8 cellular contexts compared by ENCODE assay signal in the genomic region with DNA sequence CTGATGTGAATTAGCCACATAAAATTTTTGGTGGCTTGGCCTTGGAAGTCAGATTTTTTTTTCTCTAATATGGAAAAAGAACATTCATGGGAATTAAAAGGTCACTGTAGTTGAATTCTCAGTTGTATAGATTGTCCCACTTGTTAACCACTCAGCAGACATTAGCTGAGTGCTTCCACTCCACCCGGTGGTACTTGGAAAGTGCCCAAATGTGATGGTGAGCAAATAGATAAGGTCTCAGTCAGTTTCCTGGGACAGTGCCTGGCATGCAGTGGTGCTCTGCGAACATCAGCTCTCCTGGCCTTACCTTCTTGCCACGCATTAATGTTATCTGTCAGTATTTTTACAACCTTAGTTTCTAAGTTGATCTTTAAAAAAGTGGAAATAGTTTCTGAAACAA. TPM values are rescaled to one million over a fixed set of nuclear protein-coding genes. Genes with fewer than 3 reads are reported as not detected.
DNase-seq lines count a peak whose midpoint lies in the region; ATAC-seq, FAIRE-seq and TF ChIP-seq lines count a peak whose summit lies in the region.

No MANE protein-coding gene starts in this region.

- intact Hi-C loops in gastrocnemius medialis (cut with DNase I; ENCODE audit: low total_unique reads), result no loop called here

- H3K27ac ChIP-seq in Peyer's patch (no peak overlapping the region), gastrocnemius medialis (peak overlapping the region; percentile 85 to 97 (median 94))

- DNase-seq in HAP-1 (ENCODE audit: low spot score in 2 of 2), result peak in 1 of 2 experiments; percentile 20
- no peak for DNase-seq in Peyer's patch
- DNase-seq in fibroblast of pulmonary artery (ENCODE audit: low read depth), result peak; percentile 34
- peak in 1 of 2 donors; percentile 21 for DNase-seq in gastrocnemius medialis
- DNase-seq in hypothalamus (lab: John Stamatoyannopoulos, UW), result no peak
- DNase-seq in GM13976 (ENCODE audit: low spot score), result no peak
- no peak for DNase-seq in H54 (ENCODE audit: insufficient read length, low spot score)

- H3K4me3 ChIP-seq in HAP-1 (peak overlapping the region; percentile 77), Peyer's patch (peak overlapping the region in 3 of 4 donors; percentile 75 to 91 (median 88)), fibroblast of pulmonary artery (replicated peaks; ENCODE audit: low read depth, low read length) (peak overlapping the region; percentile 95), gastrocnemius medialis (peak overlapping the region; percentile 86 to 94 (median 92))

- H3K36me3 ChIP-seq in HAP-1 (replicated peaks) (peaks cover 12% of the 10 kb centered on the region), Peyer's patch (no peaks in the 10 kb centered on the region), gastrocnemius medialis (no peaks in the 10 kb centered on the region)

- no peak for TF ChIP-seq POLR2A in Peyer's patch (IDR thresholded peaks at IDR 0.05)
- TF ChIP-seq POLR2A in gastrocnemius medialis (IDR thresholded peaks at IDR 0.05), result no peak
- TF ChIP-seq POLR2A in H54 (IDR thresholded peaks at IDR 0.05; ENCODE audit: low read depth, low read length), result no peak

- H3K4me1 ChIP-seq in HAP-1, result peaks cover 37% of the 10 kb centered on the region
- H3K4me1 ChIP-seq in Peyer's patch, result peaks cover 0 to 65% (median 6%) of the 10 kb centered on the region in 4 donors
- peaks cover 62 to 64% of the 10 kb centered on the region in 2 donors for H3K4me1 ChIP-seq in gastrocnemius medialis

- in situ Hi-C loops in HAP-1 (cut with MboI; ENCODE audit: low sequenced_read_pairs), result no loop called here
- in situ Hi-C loops in gastrocnemius medialis (cut with MboI; ENCODE audit: low sequenced_read_pairs in 4 of 4), result no loop called here
- in situ Hi-C loops in GM13976 (cut with MboI; ENCODE audit: low sequenced_read_pairs, unreplicated experiment), result no loop called here

- H3K27me3 ChIP-seq in HAP-1 (ENCODE audit: low read depth) (no peaks in the 10 kb centered on the region), Peyer's patch (no peaks in the 10 kb centered on the region), gastrocnemius medialis (no peaks in the 10 kb centered on the region)

- H3K9me3 ChIP-seq in HAP-1, result no peaks in the 10 kb centered on the region
- no peaks in the 10 kb centered on the region for H3K9me3 ChIP-seq in Peyer's patch
- no peaks in the 10 kb centered on the region for H3K9me3 ChIP-seq in gastrocnemius medialis

- no peak for TF ChIP-seq CTCF in Peyer's patch (IDR thresholded peaks at IDR 0.05)
- TF ChIP-seq CTCF in fibroblast of pulmonary artery (IDR thresholded peaks at IDR 0.05; ENCODE audit: low read length, missing control alignments), result no peak
- no peak for TF ChIP-seq CTCF in gastrocnemius medialis (IDR thresholded peaks at IDR 0.05 in 4 of 5, conservative IDR thresholded peaks at IDR 0.05 in 1 of 5)
- TF ChIP-seq CTCF in GM13976 (IDR thresholded peaks at IDR 0.05; ENCODE audit: borderline replicate concordance, control extremely low read depth, extremely low read depth, insufficient read depth, missing control alignments), result no peak

- ATAC-seq in gastrocnemius medialis (no peak), HG03439 (IDR thresholded peaks at IDR 0.05; ENCODE audit: unreplicated experiment) (no peak)

- FAIRE-seq in H54 (lab: Jason Lieb, UNC), result no peak

RNA-seq across cellular contexts. Expression of a gene that starts 1.4 kb away (rescaled TPM):
- total RNA-seq in Peyer's patch (100 to 1,000 TPM; 306 to 448 (median 398) TPM), gastrocnemius medialis (100 to 1,000 TPM; 317 to 429 (median 402) TPM)

RNA-seq across cellular contexts. Expression of a gene that starts 1.6 kb away (rescaled TPM):
- total RNA-seq in Peyer's patch (10 to 100 TPM in 3 of 4 donors, 1 to 10 TPM in 1; 8.9 to 25.6 (median 11.8) TPM), gastrocnemius medialis (10 to 100 TPM in 1 of 4 donors, 1 to 10 TPM in 3; 1.7 to 11.4 (median 8.7) TPM)

RNA-seq across cellular contexts. Expression of a gene that starts 28.9 kb away (rescaled TPM):
- total RNA-seq in Peyer's patch, result 10 to 100 TPM in 1 of 4 donors, 1 to 10 TPM in 3; 5.1 to 22.3 (median 7.1) TPM
- 10 to 100 TPM in 2 of 4 donors, 1 to 10 TPM in 2; 5.0 to 14.8 (median 9.6) TPM for total RNA-seq in gastrocnemius medialis

Comparison
In these comparisons a context has a peak if more than half of its experiments do, and no peak if none do; other contexts are left out.
1. H3K27ac ChIP-seq: peak in gastrocnemius medialis (4 of 4); none in Peyer's patch (0 of 4).
2. Peak in every context shown above with its lines, with median percentiles within 50 percentile points of each other: H3K4me3 ChIP-seq.